In the genomic region with DNA sequence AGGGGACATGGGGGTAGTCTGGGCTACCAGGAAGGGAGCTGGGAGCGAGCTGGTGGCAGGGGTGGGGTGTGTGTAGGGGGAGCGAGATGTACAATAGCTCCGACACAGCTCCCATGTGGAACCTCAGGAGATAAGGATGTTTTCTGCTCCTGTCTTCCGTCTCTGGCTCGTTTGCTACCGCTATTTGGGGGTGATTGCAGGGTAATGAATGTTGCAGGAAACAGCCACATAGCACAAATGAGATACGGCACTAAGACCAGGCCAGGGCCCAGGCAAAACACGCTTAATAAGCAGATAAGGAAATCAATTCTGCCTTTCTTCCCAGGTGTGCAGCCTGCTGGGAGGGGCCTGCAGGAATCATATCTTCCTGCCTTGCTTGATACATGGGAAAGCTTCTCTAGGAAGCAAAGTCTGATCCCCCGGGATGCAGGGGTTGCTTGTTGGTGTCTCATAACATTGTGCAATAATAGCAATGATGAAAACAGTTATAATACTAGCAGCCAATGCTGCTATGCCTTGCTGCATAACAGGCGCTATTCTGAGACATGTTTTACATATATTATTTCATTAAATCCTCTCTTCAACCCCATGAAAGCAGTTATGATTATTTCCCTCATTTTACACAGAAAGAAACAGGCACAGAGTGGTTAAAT, we compare ENCODE assay signal across 19 cellular contexts.
"Had no signal": no experiment of that assay in that cellular context is flagged by ENCODE, and none has a peak within 500 bp of the region (broad histone marks: within the 10 kb centered on the region; RNA-seq: fewer than 3 reads in every experiment).

No MANE protein-coding gene starts in this region.

- H3K27me3 ChIP-seq: adrenal gland, testis had no signal

- H3K4me1 Mint-ChIP-seq: activated CD4-positive, alpha-beta T cell treated with anti-CD3 and anti-CD28 coated beads for 36 hours; activated CD8-positive, alpha-beta memory T cell treated with anti-CD3 and anti-CD28 coated beads, Interleukin-2, amount 10 ng/mL, durations not matched to agents 7 days and 5 days; stimulated activated naive CD8-positive, alpha-beta T cell treated with anti-CD3 and anti-CD28 coated beads, Interleukin-15, amount 100 ng/mL, for 72 hours had no signal

- H3K9me3 Mint-ChIP-seq: activated CD4-positive, alpha-beta memory T cell treated with anti-CD3 and anti-CD28 coated beads for 36 hours; activated T-helper 2 cell treated with anti-CD3 and anti-CD28 coated beads, Interferon-gamma antibody, Interleukin-2, Interleukin-4, amounts not matched to agents 10 μg/mL and 5 μg/mL and 100 μg/mL, durations not matched to agents 14 hours and 24 hours and 36 hours; endodermal cell; stimulated activated naive CD8-positive, alpha-beta T cell treated with anti-CD3 and anti-CD28 coated beads, Interleukin-15, amount 100 ng/mL, for 72 hours had no signal

- H3K4me2 ChIP-seq: smooth muscle cell had no signal

- H3K4me1 ChIP-seq: adrenal gland, parathyroid adenoma, testis had no signal

- DNase-seq: activated CD4-positive, alpha-beta memory T cell treated with anti-CD3 and anti-CD28 coated beads for 36 hours; activated CD4-positive, alpha-beta T cell treated with anti-CD3 and anti-CD28 coated beads for 36 hours; activated CD8-positive, alpha-beta memory T cell treated with anti-CD3 and anti-CD28 coated beads, Interleukin-2, amount 10 ng/mL, durations not matched to agents 7 days and 5 days; activated naive CD4-positive, alpha-beta T cell treated with anti-CD3 and anti-CD28 coated beads, Interleukin-2, amount 50 U/mL, for 16 hours; activated T-cell treated with anti-CD3 and anti-CD28 coated beads, Interleukin-2, amount 50 U/mL, for 1 hour; adrenal gland; endodermal cell; hippocampal formation; mammary epithelial cell; naive B cell; retina; stimulated activated naive CD8-positive, alpha-beta T cell treated with anti-CD3 and anti-CD28 coated beads, Interleukin-15, amount 100 ng/mL, for 72 hours; T-helper 2 cell; testis had no signal

- ATAC-seq: activated CD4-positive, alpha-beta T cell treated with anti-CD3 and anti-CD28 coated beads for 36 hours; activated CD8-positive, alpha-beta memory T cell treated with anti-CD3 and anti-CD28 coated beads, Interleukin-2, amount 10 ng/mL, durations not matched to agents 7 days and 5 days; left lobe of liver; stimulated activated naive CD8-positive, alpha-beta T cell treated with anti-CD3 and anti-CD28 coated beads, Interleukin-15, amount 100 ng/mL, for 72 hours had no signal

- H3K4me3 ChIP-seq: adrenal gland, smooth muscle cell, testis had no signal

- H3K36me3 Mint-ChIP-seq: activated CD4-positive, alpha-beta memory T cell treated with anti-CD3 and anti-CD28 coated beads for 36 hours; activated CD8-positive, alpha-beta memory T cell treated with anti-CD3 and anti-CD28 coated beads, Interleukin-2, amount 10 ng/mL, durations not matched to agents 7 days and 5 days; naive B cell had no signal

- H3K4me3 Mint-ChIP-seq: activated CD4-positive, alpha-beta memory T cell treated with anti-CD3 and anti-CD28 coated beads for 36 hours; activated CD4-positive, alpha-beta T cell treated with anti-CD3 and anti-CD28 coated beads for 36 hours; activated CD8-positive, alpha-beta memory T cell treated with anti-CD3 and anti-CD28 coated beads, Interleukin-2, amount 10 ng/mL, durations not matched to agents 7 days and 5 days; endodermal cell; stimulated activated naive CD8-positive, alpha-beta T cell treated with anti-CD3 and anti-CD28 coated beads, Interleukin-15, amount 100 ng/mL, for 72 hours had no signal

- H3K27ac ChIP-seq: adrenal gland, parathyroid adenoma, testis had no signal

- H3K9me3 ChIP-seq: adrenal gland, testis had no signal

- H3K79me2 ChIP-seq: parathyroid adenoma had no signal

- FAIRE-seq: keratinocyte had no signal

- H3K27ac Mint-ChIP-seq: activated CD4-positive, alpha-beta memory T cell treated with anti-CD3 and anti-CD28 coated beads for 36 hours; activated CD4-positive, alpha-beta T cell treated with anti-CD3 and anti-CD28 coated beads for 36 hours; activated CD8-positive, alpha-beta memory T cell treated with anti-CD3 and anti-CD28 coated beads, Interleukin-2, amount 10 ng/mL, durations not matched to agents 7 days and 5 days; activated T-helper 2 cell treated with anti-CD3 and anti-CD28 coated beads, Interferon-gamma antibody, Interleukin-2, Interleukin-4, amounts not matched to agents 10 μg/mL and 5 μg/mL and 100 μg/mL, durations not matched to agents 14 hours and 24 hours and 36 hours; endodermal cell; naive B cell; stimulated activated naive CD8-positive, alpha-beta T cell treated with anti-CD3 and anti-CD28 coated beads, Interleukin-15, amount 100 ng/mL, for 72 hours had no signal

- H2AFZ ChIP-seq: parathyroid adenoma had no signal

- H3K9ac ChIP-seq: parathyroid adenoma had no signal

- H3K36me3 ChIP-seq: adrenal gland had no signal
